Comparison of ENCODE assay signal across 9 cellular contexts in genomic region chr12:99130808-99131538, GRCh38.
DNase-seq lines count a peak whose midpoint lies in the region; ATAC-seq and TF ChIP-seq lines count a peak whose summit lies in the region.
"Had no signal": no experiment of that assay in that cellular context is flagged by ENCODE, and none has a peak within 500 bp of the region (broad histone marks: within the 10 kb centered on the region; RNA-seq: fewer than 3 reads in every experiment).

No MANE protein-coding gene starts in this region.

- H2BK20ac ChIP-seq in H9 (ENCODE audit: low read depth, low read length, poor library complexity, severe bottlenecking) = peak overlapping the region; percentile 34

- H4K5ac ChIP-seq in H9 (ENCODE audit: insufficient read length, low read depth, low read length) = peak overlapping the region; percentile 37

- no peak overlapping the region for H3K4me3 Mint-ChIP-seq in H9
- H3K4me3 Mint-ChIP-seq in activated naive CD8-positive, alpha-beta T cell treated with anti-CD3 and anti-CD28 coated beads for 36 hours = no peak overlapping the region
- H3K4me3 Mint-ChIP-seq: naive B cell had no signal

- H4K20me1 ChIP-seq in H9 (ENCODE audit: control insufficient read depth, insufficient read depth, insufficient read length) = no peaks in the 10 kb centered on the region

- H3K27me3 Mint-ChIP-seq in H9 (ENCODE audit: low read depth) = no peaks in the 10 kb centered on the region
- H3K27me3 Mint-ChIP-seq in activated naive CD8-positive, alpha-beta T cell treated with anti-CD3 and anti-CD28 coated beads for 36 hours = no peaks in the 10 kb centered on the region
- H3K27me3 Mint-ChIP-seq: naive B cell had no signal

- ATAC-seq in GM18505 (IDR thresholded peaks at IDR 0.05; ENCODE audit: unreplicated experiment) (peak; percentile 95), left ventricle myocardium superior (peak; percentile 72)

- H3K9me3 ChIP-seq in H9 (ENCODE audit: control insufficient read depth, low read depth, low read length) (no peaks in the 10 kb centered on the region), uterus (no peaks in the 10 kb centered on the region)

- peaks cover 3% of the 10 kb centered on the region for H3K23me2 ChIP-seq in H9 (ENCODE audit: insufficient read length, low read depth, low read length, poor library complexity, severe bottlenecking)

- 0 out of 2 replicates have a peak overlapping the region, but pooled peaks have one; percentile 46 for H3K4ac ChIP-seq in H9 (ENCODE audit: low read depth, low read length)

- H3K27ac Mint-ChIP-seq in H9 = no peak overlapping the region
- H3K27ac Mint-ChIP-seq in activated naive CD8-positive, alpha-beta T cell treated with anti-CD3 and anti-CD28 coated beads for 36 hours = no peak overlapping the region
- H3K27ac Mint-ChIP-seq: naive B cell had no signal

- peak overlapping the region; percentile 9 for H2BK120ac ChIP-seq in H9 (ENCODE audit: low read depth, low read length, poor library complexity, severe bottlenecking)

- TF ChIP-seq POLR2A in GM18505 (IDR thresholded peaks at IDR 0.05; ENCODE audit: borderline replicate concordance, extremely low read depth, insufficient read depth, insufficient read length) (no peak), uterus (IDR thresholded peaks at IDR 0.05) (no peak)

- H3K27ac ChIP-seq in H9 (ENCODE audit: insufficient read length, low read depth, low read length) (no peak overlapping the region), uterus (peak overlapping the region in 1 of 2 donors; percentile 53)

- no peak overlapping the region for H4K91ac ChIP-seq in H9 (ENCODE audit: insufficient read length, low read depth, low read length)

- no peaks in the 10 kb centered on the region for H3K27me3 ChIP-seq in H9 (ENCODE audit: insufficient read depth, low read length)
- H3K27me3 ChIP-seq in uterus = no peaks in the 10 kb centered on the region

- H3K4me1 ChIP-seq in H9 (ENCODE audit: insufficient read depth, low read length) = peaks cover 3% of the 10 kb centered on the region; the same call in 1 of the 2 replicates
- no peaks in the 10 kb centered on the region for H3K4me1 ChIP-seq in uterus

- H3K4me1 Mint-ChIP-seq in H9 = no peaks in the 10 kb centered on the region
- no peaks in the 10 kb centered on the region for H3K4me1 Mint-ChIP-seq in activated naive CD8-positive, alpha-beta T cell treated with anti-CD3 and anti-CD28 coated beads for 36 hours
- H3K4me1 Mint-ChIP-seq: naive B cell had no signal

- DNase-seq in H9 (no peak), LHCN-M2 (ENCODE audit: low read depth) (peak; percentile 9), left ventricle myocardium superior (no peak), activated gamma-delta T cell treated with Interleukin-2 at 50 U/mL for 16 hours (no peak), COR-L47 (lab: John Stamatoyannopoulos, UW) (no peak), uterus (no peak)
- no peak for DNase-seq in activated naive CD8-positive, alpha-beta T cell treated with anti-CD3 and anti-CD28 coated beads for 36 hours
- DNase-seq: naive B cell had no signal

- no peak for TF ChIP-seq CTCF in H9 (conservative IDR thresholded peaks at IDR 0.05)
- TF ChIP-seq CTCF in uterus (IDR thresholded peaks at IDR 0.05) = no peak

- H2AFZ ChIP-seq in H9 (ENCODE audit: low read length) = no peak overlapping the region

- no peak overlapping the region for H3K56ac ChIP-seq in H9 (ENCODE audit: insufficient read length, low read depth, low read length)

- H3K79me1 ChIP-seq in H9 (ENCODE audit: insufficient read depth, low read depth, low read length, poor library complexity, severe bottlenecking) = no peaks in the 10 kb centered on the region

- H3K4me3 ChIP-seq in uterus = no peak overlapping the region

- H3K36me3 ChIP-seq in uterus = no peaks in the 10 kb centered on the region

- no peaks in the 10 kb centered on the region for H3K9me3 Mint-ChIP-seq in H9
- peaks cover 2% of the 10 kb centered on the region for H3K9me3 Mint-ChIP-seq in activated naive CD8-positive, alpha-beta T cell treated with anti-CD3 and anti-CD28 coated beads for 36 hours

- peak overlapping the region; percentile 53 for H3T11ph ChIP-seq in H9 (ENCODE audit: low read length)

- no peak overlapping the region for H2BK15ac ChIP-seq in H9 (ENCODE audit: low read depth, low read length)

- H3K9ac ChIP-seq in H9 (ENCODE audit: extremely low read depth, insufficient read length, low read length) = peak overlapping the region; percentile 3

- H2BK12ac ChIP-seq in H9 (ENCODE audit: insufficient read length, low read depth, low read length) = peak overlapping the region; percentile 79

- no peak overlapping the region for H2BK5ac ChIP-seq in H9 (ENCODE audit: insufficient read length, low read length)

- H3K23ac ChIP-seq in H9 (ENCODE audit: insufficient read length, low read depth, low read length) = no peak overlapping the region

- H3K18ac ChIP-seq in H9 (ENCODE audit: insufficient read length, low read depth, low read length) = no peak overlapping the region

- no peak overlapping the region for H3K14ac ChIP-seq in H9 (ENCODE audit: insufficient read depth, low read length)

- no peak overlapping the region for H3K4me2 ChIP-seq in H9 (ENCODE audit: insufficient read depth, insufficient read length, low read length)

- H3K79me2 ChIP-seq in H9 (ENCODE audit: insufficient read depth, low read length) = no peaks in the 10 kb centered on the region

- no peaks in the 10 kb centered on the region for H3K36me3 Mint-ChIP-seq in H9 (ENCODE audit: insufficient read depth in 1 of 3, low read depth in 3 of 3)
- no peaks in the 10 kb centered on the region for H3K36me3 Mint-ChIP-seq in activated naive CD8-positive, alpha-beta T cell treated with anti-CD3 and anti-CD28 coated beads for 36 hours
- H3K36me3 Mint-ChIP-seq: naive B cell had no signal

- H4K8ac ChIP-seq in H9 (replicated peaks; ENCODE audit: insufficient read length, low read depth, low read length) = no peak overlapping the region

- intact Hi-C loops in left ventricle myocardium superior (cut with micrococcal nuclease) = no loop called here
- intact Hi-C loops in uterus (cut with DNase I; ENCODE audit: low total_unique reads) = no loop called here

- WGBS in H9 (ENCODE audit: extremely low coverage, insufficient read length, low lambda C conversion rate) = no CpG with 5 or more reads among the region's 3 CpGs

- peak overlapping the region; percentile 78 for H2AK5ac ChIP-seq in H9 (ENCODE audit: insufficient read length, low read length)
